In the genomic region with DNA sequence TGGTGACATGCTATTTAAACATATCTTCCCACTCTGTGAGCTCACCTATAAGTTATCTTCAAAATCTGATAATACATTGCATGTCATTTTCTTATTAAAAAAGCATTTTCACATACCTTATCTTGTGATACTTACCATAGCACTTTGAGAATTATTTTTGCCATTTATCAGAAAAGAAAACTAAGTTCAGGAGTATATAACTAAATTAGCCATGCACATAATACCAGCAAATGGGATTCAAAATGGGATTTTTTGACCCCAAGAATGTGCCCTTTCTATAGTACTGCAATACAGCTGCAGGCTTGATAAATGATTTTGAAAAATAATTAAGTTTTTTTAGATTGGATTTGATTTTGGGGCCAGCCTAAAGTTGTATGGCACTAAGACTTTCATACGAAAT, we compare ENCODE assay signal across 27 cellular contexts.
"Had no signal": no experiment of that assay in that cellular context is flagged by ENCODE, and none has a peak within 500 bp of the region (broad histone marks: within the 10 kb centered on the region; RNA-seq: fewer than 3 reads in every experiment).

No MANE protein-coding gene starts in this region.

- FAIRE-seq: urothelium cell line had no signal

- H3K36me3 ChIP-seq: stomach, suprapubic skin, thoracic aorta, thyroid gland, tibial artery, tibial nerve, transverse colon, upper lobe of left lung, upper lobe of right lung, uterus, vagina had no signal

- H3K27me3 ChIP-seq: stomach, suprapubic skin, testis, thyroid gland, tibial artery, tibial nerve, transverse colon, upper lobe of left lung, upper lobe of right lung, uterus, vagina had no signal

- DNase-seq: stimulated activated CD4-positive, alpha-beta T cell treated with anti-CD3 and anti-CD28 coated beads, Interleukin-2, amount 100 ng/mL, for 48 hours; stimulated activated CD4-positive, alpha-beta T cell treated with anti-CD3 and anti-CD28 coated beads, Interleukin-4, amount 100 ng/mL, for 1 hour; stimulated activated CD4-positive, alpha-beta T cell treated with anti-CD3 and anti-CD28 coated beads, Interleukin-4, amount 100 ng/mL, for 24 hours; stimulated activated CD4-positive, alpha-beta T cell treated with anti-CD3 and anti-CD28 coated beads, Interleukin-4, amount 100 ng/mL, for 4 hours; stimulated activated CD8-positive, alpha-beta memory T cell treated with anti-CD3 and anti-CD28 coated beads, Interleukin-4, amount 100 ng/mL, for 48 hours; stimulated activated naive B cell treated with anti-CD40 and anti-IgM and Interleukin-4, amounts not matched to agents 10 μg/mL and 1 μg/mL and 100 μg/mL, for 72 hours; stimulated activated naive CD4-positive, alpha-beta T cell; stimulated activated naive CD4-positive, alpha-beta T cell treated with Interleukin-2 at 50 U/mL for 16 hours; stimulated activated naive CD8-positive, alpha-beta T cell treated with anti-CD3 and anti-CD28 coated beads, Interleukin-15, amount 100 ng/mL, for 72 hours; stimulated activated naive CD8-positive, alpha-beta T cell treated with anti-CD3 and anti-CD28 coated beads, Interleukin-15, Interleukin-2, amounts not matched to agents 100 U/mL and 50 U/mL, for 24 hours; stomach; substantia nigra; testis; thyroid gland; tibial artery; transverse colon; trophoblast cell; upper lobe of left lung; upper lobe of right lung; uterus had no signal

- H3K4me3 ChIP-seq: stomach, suprapubic skin, testis, thoracic aorta, thyroid gland, tibial artery, tibial nerve, transverse colon, upper lobe of left lung, upper lobe of right lung, uterus, vagina had no signal

- H3K4me1 ChIP-seq: stomach, suprapubic skin, testis, thyroid gland, tibial nerve, transverse colon, upper lobe of left lung, upper lobe of right lung, uterus, vagina had no signal

- ATAC-seq: stimulated activated effector memory CD8-positive, alpha-beta T cell treated with anti-CD3 and anti-CD28 coated beads, Interleukin-12 subunit alpha, Interleukin-12 subunit beta, amount 100 ng/mL, for 72 hours; stimulated activated memory B cell treated with anti-CD40 and anti-IgM and Interleukin-4, amounts not matched to agents 10 μg/mL and 1 μg/mL and 100 μg/mL, for 72 hours; stimulated activated naive B cell treated with anti-CD40 and anti-IgM and Interleukin-4, amounts not matched to agents 10 μg/mL and 1 μg/mL and 100 μg/mL, for 72 hours; stimulated activated naive CD8-positive, alpha-beta T cell treated with anti-CD3 and anti-CD28 coated beads, Interleukin-15, amount 100 ng/mL, for 72 hours; stimulated activated naive CD8-positive, alpha-beta T cell treated with anti-CD3 and anti-CD28 coated beads, Interleukin-15, Interleukin-2, amounts not matched to agents 100 U/mL and 50 U/mL, for 24 hours; upper lobe of right lung had no signal

- H3K27ac ChIP-seq: stomach, suprapubic skin, testis, thoracic aorta, thyroid gland, tibial artery, tibial nerve, transverse colon, upper lobe of left lung, upper lobe of right lung, uterus, vagina had no signal

- H3K9me3 ChIP-seq: stomach, suprapubic skin, testis, thoracic aorta, thyroid gland, tibial artery, tibial nerve, transverse colon, upper lobe of left lung, upper lobe of right lung, uterus, vagina had no signal
